In genomic region chr18:61679836-61680235, GRCh38 we compare ENCODE assay signal across 1 cellular context.
TF ChIP-seq lines count a peak whose summit lies in the region.

No MANE protein-coding gene starts in this region.

TF ChIP-seq in liver, 16 proteins besides CTCF, POLR2A, EP300 and RAD21 (continued from another document):
- TF ChIP-seq, protein P1, sequence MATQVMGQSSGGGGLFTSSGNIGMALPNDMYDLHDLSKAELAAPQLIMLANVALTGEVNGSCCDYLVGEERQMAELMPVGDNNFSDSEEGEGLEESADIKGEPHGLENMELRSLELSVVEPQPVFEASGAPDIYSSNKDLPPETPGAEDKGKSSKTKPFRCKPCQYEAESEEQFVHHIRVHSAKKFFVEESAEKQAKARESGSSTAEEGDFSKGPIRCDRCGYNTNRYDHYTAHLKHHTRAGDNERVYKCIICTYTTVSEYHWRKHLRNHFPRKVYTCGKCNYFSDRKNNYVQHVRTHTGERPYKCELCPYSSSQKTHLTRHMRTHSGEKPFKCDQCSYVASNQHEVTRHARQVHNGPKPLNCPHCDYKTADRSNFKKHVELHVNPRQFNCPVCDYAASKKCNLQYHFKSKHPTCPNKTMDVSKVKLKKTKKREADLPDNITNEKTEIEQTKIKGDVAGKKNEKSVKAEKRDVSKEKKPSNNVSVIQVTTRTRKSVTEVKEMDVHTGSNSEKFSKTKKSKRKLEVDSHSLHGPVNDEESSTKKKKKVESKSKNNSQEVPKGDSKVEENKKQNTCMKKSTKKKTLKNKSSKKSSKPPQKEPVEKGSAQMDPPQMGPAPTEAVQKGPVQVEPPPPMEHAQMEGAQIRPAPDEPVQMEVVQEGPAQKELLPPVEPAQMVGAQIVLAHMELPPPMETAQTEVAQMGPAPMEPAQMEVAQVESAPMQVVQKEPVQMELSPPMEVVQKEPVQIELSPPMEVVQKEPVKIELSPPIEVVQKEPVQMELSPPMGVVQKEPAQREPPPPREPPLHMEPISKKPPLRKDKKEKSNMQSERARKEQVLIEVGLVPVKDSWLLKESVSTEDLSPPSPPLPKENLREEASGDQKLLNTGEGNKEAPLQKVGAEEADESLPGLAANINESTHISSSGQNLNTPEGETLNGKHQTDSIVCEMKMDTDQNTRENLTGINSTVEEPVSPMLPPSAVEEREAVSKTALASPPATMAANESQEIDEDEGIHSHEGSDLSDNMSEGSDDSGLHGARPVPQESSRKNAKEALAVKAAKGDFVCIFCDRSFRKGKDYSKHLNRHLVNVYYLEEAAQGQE (IDR thresholded peaks at IDR 0.05) = no peak
- no peak for TF ChIP-seq FOXA1 (IDR thresholded peaks at IDR 0.05)
- no peak for TF ChIP-seq FOXA2 (IDR thresholded peaks at IDR 0.05)
